Comparison of ENCODE assay signal across 12 cellular contexts in genomic region chrX:46838974-46839480, GRCh38. TPM values are rescaled to one million over a fixed set of nuclear protein-coding genes. Genes with fewer than 3 reads are reported as not detected.
A peak's percentile ranks its signal among the peaks of the same experiment; 100 is the strongest.
DNase-seq lines count a peak whose midpoint lies in the region; ATAC-seq and TF ChIP-seq lines count a peak whose summit lies in the region.
"Had no signal": no experiment of that assay in that cellular context is flagged by ENCODE, and none has a peak within 500 bp of the region (broad histone marks: within the 10 kb centered on the region; RNA-seq: fewer than 3 reads in every experiment).

No MANE protein-coding gene starts in this region.

- ATAC-seq in GM21423 (IDR thresholded peaks at IDR 0.05; ENCODE audit: unreplicated experiment) (no peak), HG03378 (IDR thresholded peaks at IDR 0.05; ENCODE audit: unreplicated experiment) (no peak)
- ATAC-seq: naive thymus-derived CD4-positive, alpha-beta T cell had no signal

- H3K9me3 Mint-ChIP-seq in activated CD4-positive, alpha-beta T cell treated with anti-CD3 and anti-CD28 coated beads, Interleukin-2, amount 10 ng/mL, durations not matched to agents 7 days and 5 days: no peaks in the 10 kb centered on the region

- H3K4me1 ChIP-seq in osteoblast (ENCODE audit: insufficient read depth, low read length): peaks cover 19% of the 10 kb centered on the region

- H3K4me3 ChIP-seq in osteoblast (ENCODE audit: insufficient read depth, low read length): peak overlapping the region; percentile 90

- H3K4me1 Mint-ChIP-seq in activated CD4-positive, alpha-beta T cell treated with anti-CD3 and anti-CD28 coated beads, Interleukin-2, amount 10 ng/mL, durations not matched to agents 7 days and 5 days: peaks cover 16% of the 10 kb centered on the region

- H2AFZ ChIP-seq in osteoblast (ENCODE audit: low read length): no peak overlapping the region

- H3K27ac ChIP-seq in osteoblast (ENCODE audit: low read depth, low read length): peak overlapping the region; percentile 91

- H3K4me3 Mint-ChIP-seq in activated CD4-positive, alpha-beta T cell treated with anti-CD3 and anti-CD28 coated beads, Interleukin-2, amount 10 ng/mL, durations not matched to agents 7 days and 5 days: peak overlapping the region; percentile 91

- H3K36me3 Mint-ChIP-seq in activated CD4-positive, alpha-beta T cell treated with anti-CD3 and anti-CD28 coated beads, Interleukin-2, amount 10 ng/mL, durations not matched to agents 7 days and 5 days (ENCODE audit: low read depth): peaks cover 7% of the 10 kb centered on the region

- no peaks in the 10 kb centered on the region for H3K27me3 ChIP-seq in osteoblast (ENCODE audit: insufficient read depth, low read length)

- no peaks in the 10 kb centered on the region for H3K27me3 Mint-ChIP-seq in activated CD4-positive, alpha-beta T cell treated with anti-CD3 and anti-CD28 coated beads, Interleukin-2, amount 10 ng/mL, durations not matched to agents 7 days and 5 days
- H3K27me3 Mint-ChIP-seq: naive thymus-derived CD4-positive, alpha-beta T cell had no signal

- no peak for DNase-seq in activated CD4-positive, alpha-beta T cell treated with anti-CD3 and anti-CD28 coated beads, Interleukin-2, amount 10 ng/mL, durations not matched to agents 7 days and 5 days
- no peak for DNase-seq in activated CD4-positive, alpha-beta T cell treated with anti-CD3 and anti-CD28 coated beads for 4 hours
- peak; percentile 63 for DNase-seq in M059J (ENCODE audit: low read depth)
- peak; percentile 57 for DNase-seq in dedifferentiated amniotic fluid mesenchymal stem cell (ENCODE audit: extremely low spot score)
- DNase-seq in osteoblast (ENCODE audit: insufficient read length, low spot score, missing footprints): no peak
- no peak for DNase-seq in AML-193 (lab: John Stamatoyannopoulos, UW)
- DNase-seq: effector CD4-positive, alpha-beta T cell; naive thymus-derived CD4-positive, alpha-beta T cell; NCI-H2227 treated with DMSO at 0.1 percent for 48 hours; Right ventricle myocardium superior had no signal

- no peaks in the 10 kb centered on the region for H3K36me3 ChIP-seq in osteoblast (ENCODE audit: insufficient read depth, low read length)

- CTCF ChIA-PET in activated CD4-positive, alpha-beta T cell treated with anti-CD3 and anti-CD28 coated beads, Interleukin-2, amount 10 ng/mL, durations not matched to agents 7 days and 5 days (lab: Charles Lee): interaction anchor here (1.4 kb wide), 1 partner anchor 25 kb away, joined by 8 read pairs; no protein-coding TSS in a partner anchor

- POLR2A ChIA-PET in activated CD4-positive, alpha-beta T cell treated with anti-CD3 and anti-CD28 coated beads, Interleukin-2, amount 10 ng/mL, durations not matched to agents 7 days and 5 days (lab: Charles Lee): no interaction called here

- H3K9me3 ChIP-seq in osteoblast (ENCODE audit: low read depth, low read length): no peaks in the 10 kb centered on the region

- TF ChIP-seq CTCF in osteoblast (IDR thresholded peaks at IDR 0.05; ENCODE audit: extremely low read depth, low read depth, low read length): no peak

- H4K20me1 ChIP-seq in osteoblast (ENCODE audit: insufficient read depth, low read length): peaks cover 4% of the 10 kb centered on the region

- no peak overlapping the region for H3K27ac Mint-ChIP-seq in activated CD4-positive, alpha-beta T cell treated with anti-CD3 and anti-CD28 coated beads, Interleukin-2, amount 10 ng/mL, durations not matched to agents 7 days and 5 days

- H3K79me2 ChIP-seq in osteoblast (ENCODE audit: insufficient read depth, low read length): peaks cover 42% of the 10 kb centered on the region

- peak overlapping the region; percentile 66 for H3K4me2 ChIP-seq in osteoblast (ENCODE audit: insufficient read depth, low read length)

RNA-seq across cellular contexts. Expression of gene RP2, which starts 2.2 kb away (rescaled TPM):
- total RNA-seq in activated CD4-positive, alpha-beta T cell treated with anti-CD3 and anti-CD28 coated beads, Interleukin-2, amount 10 ng/mL, durations not matched to agents 7 days and 5 days: 10 to 100 TPM in 1 of 2 experiments, 1 to 10 TPM in 1; 9.4 to 10.6 TPM
- 30.9 and 41.4 TPM in 2 replicates for total RNA-seq in M059J (2014; rRNA removed; shearing (Covaris generic))
- total RNA-seq in osteoblast: 18.6 and 19.5 TPM in 2 replicates

Comparison
In these comparisons a context has a peak if more than half of its experiments do, and no peak if none do; other contexts are left out.
1. DNase-seq: peak in M059J (single experiment) and dedifferentiated amniotic fluid mesenchymal stem cell (single experiment); none in activated CD4-positive, alpha-beta T cell treated with anti-CD3 and anti-CD28 coated beads, Interleukin-2, amount 10 ng/mL, durations not matched to agents 7 days and 5 days (single experiment), activated CD4-positive, alpha-beta T cell treated with anti-CD3 and anti-CD28 coated beads for 4 hours (0 of 2), osteoblast (single experiment) and AML-193 (0 of 2).